Comparison of ENCODE assay signal across 24 cellular contexts in genomic region chr1:214423045-214423444, GRCh38.
DNase-seq lines count a peak whose midpoint lies in the region; FAIRE-seq and TF ChIP-seq lines count a peak whose summit lies in the region.
"Had no signal": no experiment of that assay in that cellular context is flagged by ENCODE, and none has a peak within 500 bp of the region (broad histone marks: within the 10 kb centered on the region; RNA-seq: fewer than 3 reads in every experiment).

No MANE protein-coding gene starts in this region.

- H3K79me1 ChIP-seq in neuronal stem cell (ENCODE audit: low read depth, low read length): no peaks in the 10 kb centered on the region

- H3K9ac ChIP-seq in mammary epithelial cell (ENCODE audit: insufficient read depth, low read length) (peak overlapping the region; percentile 63), neuronal stem cell (ENCODE audit: low read depth, low read length, poor library complexity) (no peak overlapping the region)

- H2BK12ac ChIP-seq in neuronal stem cell (ENCODE audit: low read length): no peak overlapping the region

- H3K27ac ChIP-seq in A673 (ENCODE audit: low read depth, low read length, poor library complexity, severe bottlenecking): peak overlapping the region; percentile 60
- peak overlapping the region; percentile 92 for H3K27ac ChIP-seq in mammary epithelial cell (ENCODE audit: insufficient read depth, low read depth, low read length)
- H3K27ac ChIP-seq in neuronal stem cell (replicated peaks; ENCODE audit: low read length): no peak overlapping the region
- H3K27ac ChIP-seq: C4-2B, neutrophil, upper lobe of right lung had no signal

- no peak for TF ChIP-seq CTCF in A673 (conservative IDR thresholded peaks at IDR 0.05; ENCODE audit: low read depth, low read length)
- TF ChIP-seq CTCF in mammary epithelial cell (conservative IDR thresholded peaks at IDR 0.05 in 1 of 2, IDR thresholded peaks at IDR 0.05 in 1 of 2; ENCODE audit: extremely low read depth in 1 of 2, insufficient read depth in 1 of 2, low read depth in 1 of 2, low read length in 2 of 2): no peak

- peak overlapping the region; percentile 68 for H3K4me2 ChIP-seq in mammary epithelial cell (ENCODE audit: insufficient read depth, low read depth, low read length)
- H3K4me2 ChIP-seq in neuronal stem cell (ENCODE audit: insufficient read depth, low read length, poor library complexity, severe bottlenecking): no peak overlapping the region

- no peak overlapping the region for H2BK120ac ChIP-seq in neuronal stem cell (ENCODE audit: low read depth, low read length)

- DNase-seq in A673 (ENCODE audit: low spot score): no peak
- DNase-seq in HTR-8/SVneo (ENCODE audit: insufficient read length, low spot score): no peak
- no peak for DNase-seq in mammary epithelial cell
- DNase-seq in neuronal stem cell (ENCODE audit: low spot score): no peak
- no peak for DNase-seq in NCI-H2081 (lab: John Stamatoyannopoulos, UW)
- DNase-seq in SKM-1 (lab: John Stamatoyannopoulos, UW; ENCODE audit: unreplicated experiment): no peak
- no peak for DNase-seq in hypothalamus (lab: John Stamatoyannopoulos, UW)
- DNase-seq in HK-2 (ENCODE audit: unreplicated experiment): no peak
- DNase-seq: ACHN; activated CD4-positive, alpha-beta T cell treated with anti-CD3 and anti-CD28 coated beads for 1 hour; activated naive CD4-positive, alpha-beta T cell treated with Interleukin-2 at 50 U/mL for 16 hours; activated T-cell treated with anti-CD3 and anti-CD28 coated beads, Interleukin-2, amount 50 U/mL, for 4 hours; amygdala; EL; erythroblast; GOT3; hippocampal formation; NCI-H1105; NCI-H2081 treated with DMSO at 0.1 percent for 48 hours; upper lobe of right lung had no signal

- intact Hi-C loops in A673 (cut with micrococcal nuclease; ENCODE audit: unreplicated experiment): no loop called here
- intact Hi-C loops in mammary epithelial cell (cut with micrococcal nuclease): no loop called here

- in situ Hi-C loops in mammary epithelial cell (cut with MboI; ENCODE audit: low sequenced_read_pairs in 2 of 2): no loop called here

- CTCF ChIA-PET in A673 (lab: Charles Lee): no interaction called here
- CTCF ChIA-PET in mammary epithelial cell (lab: Charles Lee; ENCODE audit: low non-redundant PET): no interaction called here

- H3K14ac ChIP-seq in neuronal stem cell (ENCODE audit: low read length): no peak overlapping the region

- dilution Hi-C loops in mammary epithelial cell (cut with HindIII; ENCODE audit: low sequenced_read_pairs): loop anchor here (5.0 kb wide), 3 partner anchors 54 to 159 kb away; no protein-coding TSS in a partner anchor

- H3K18ac ChIP-seq in neuronal stem cell (ENCODE audit: low read length): peak overlapping the region; percentile 67

- WGBS in mammary epithelial cell (ENCODE audit: low coverage, missing lambda C conversion rate): 44% methylated on average over 5 of the region's 5 CpGs
- no CpG with 5 or more reads among the region's 5 CpGs for WGBS in neuronal stem cell (ENCODE audit: extremely low coverage in 2 of 2, insufficient read length in 2 of 2, insufficient replicate concordance in 1 of 2), 2 donors

- H3K4me3 ChIP-seq in A673 (ENCODE audit: low read depth, low read length, poor library complexity, severe bottlenecking) (no peak overlapping the region), mammary epithelial cell (replicated peaks in 1 of 3; ENCODE audit: insufficient read depth in 1 of 3, low read depth in 2 of 3, low read length in 3 of 3) (peak overlapping the region in 1 of 3 experiments; percentile 14), neuronal stem cell (ENCODE audit: low read length in 2 of 2) (no peak overlapping the region)
- H3K4me3 ChIP-seq: upper lobe of right lung had no signal

- H4K20me1 ChIP-seq in mammary epithelial cell (ENCODE audit: insufficient read depth, low read length): no peaks in the 10 kb centered on the region

- no peak overlapping the region for H4K91ac ChIP-seq in neuronal stem cell (ENCODE audit: low read depth, low read length, poor library complexity)

- no peak overlapping the region for H2AFZ ChIP-seq in mammary epithelial cell (ENCODE audit: low read depth, low read length)
- H2AFZ ChIP-seq in neuronal stem cell (ENCODE audit: low read length): no peak overlapping the region

- H3K9me3 ChIP-seq in A673 (ENCODE audit: low read depth, low read length, poor library complexity, severe bottlenecking): no peaks in the 10 kb centered on the region
- H3K9me3 ChIP-seq in mammary epithelial cell (replicated peaks; ENCODE audit: insufficient read depth, low read length): no peaks in the 10 kb centered on the region
- H3K9me3 ChIP-seq in neuronal stem cell (replicated peaks in 1 of 2; ENCODE audit: control insufficient read depth in 2 of 2, insufficient read depth in 1 of 2, low read depth in 1 of 2, low read length in 2 of 2): no peaks in the 10 kb centered on the region
- H3K9me3 ChIP-seq: neutrophil, upper lobe of right lung had no signal

- no peaks in the 10 kb centered on the region for H3K27me3 ChIP-seq in A673 (replicated peaks; ENCODE audit: insufficient read depth, low read depth, low read length, poor library complexity)
- no peaks in the 10 kb centered on the region for H3K27me3 ChIP-seq in mammary epithelial cell (ENCODE audit: insufficient read depth, low read length)
- H3K27me3 ChIP-seq in neuronal stem cell (ENCODE audit: control insufficient read depth in 3 of 3, insufficient read depth in 3 of 3, low read depth in 1 of 3, low read length in 3 of 3): no peaks in the 10 kb centered on the region
- H3K27me3 ChIP-seq: neutrophil, upper lobe of right lung had no signal

- H2BK5ac ChIP-seq in neuronal stem cell (ENCODE audit: low read length): no peak overlapping the region

- no peak overlapping the region for H3K4ac ChIP-seq in neuronal stem cell (ENCODE audit: low read length)

- no TSS peak for BruUV-seq in A673 (replicated peaks; lab: Mats Ljungman, UMichigan)
- BruUV-seq in mammary epithelial cell (replicated peaks; lab: Mats Ljungman, UMichigan): no TSS peak

- peak; percentile 54 for FAIRE-seq in HTR-8/SVneo (lab: Jason Lieb, UNC)
- FAIRE-seq: frontal cortex, islet of Langerhans had no signal

- H4K8ac ChIP-seq in neuronal stem cell (ENCODE audit: low read depth, low read length): peak overlapping the region; percentile 66

- H3K36me3 ChIP-seq in A673 (ENCODE audit: insufficient read depth, low read length, poor library complexity, severe bottlenecking) (no peaks in the 10 kb centered on the region), mammary epithelial cell (ENCODE audit: insufficient read depth, low read length) (no peaks in the 10 kb centered on the region), neuronal stem cell (replicated peaks in 1 of 2; ENCODE audit: control insufficient read depth in 2 of 2, insufficient read depth in 2 of 2, low read length in 2 of 2) (no peaks in the 10 kb centered on the region)
- H3K36me3 ChIP-seq: neutrophil, upper lobe of right lung had no signal

- H3K79me2 ChIP-seq in mammary epithelial cell (ENCODE audit: insufficient read depth, low read length): peaks cover 86% of the 10 kb centered on the region

- H3K23ac ChIP-seq in neuronal stem cell (ENCODE audit: low read depth, low read length, poor library complexity): no peak overlapping the region

- peaks cover 87% of the 10 kb centered on the region for H3K4me1 ChIP-seq in A673 (ENCODE audit: insufficient read depth, low read length, poor library complexity, severe bottlenecking)
- H3K4me1 ChIP-seq in mammary epithelial cell (ENCODE audit: insufficient read depth, low read length): peaks cover 86% of the 10 kb centered on the region
- H3K4me1 ChIP-seq in neuronal stem cell (ENCODE audit: control insufficient read depth in 2 of 2, insufficient read depth in 1 of 2, low read depth in 1 of 2, low read length in 2 of 2): peaks cover 5 to 11% of the 10 kb centered on the region in 2 donors

- H2BK15ac ChIP-seq in neuronal stem cell (ENCODE audit: low read length): no peak overlapping the region

- no peak overlapping the region for H2AK5ac ChIP-seq in neuronal stem cell (ENCODE audit: low read depth, low read length)

- POLR2A ChIA-PET in A673 (lab: Charles Lee; ENCODE audit: low non-redundant PET): no interaction called here
